ENCODE assay signal across 8 cellular contexts in the genomic region with DNA sequence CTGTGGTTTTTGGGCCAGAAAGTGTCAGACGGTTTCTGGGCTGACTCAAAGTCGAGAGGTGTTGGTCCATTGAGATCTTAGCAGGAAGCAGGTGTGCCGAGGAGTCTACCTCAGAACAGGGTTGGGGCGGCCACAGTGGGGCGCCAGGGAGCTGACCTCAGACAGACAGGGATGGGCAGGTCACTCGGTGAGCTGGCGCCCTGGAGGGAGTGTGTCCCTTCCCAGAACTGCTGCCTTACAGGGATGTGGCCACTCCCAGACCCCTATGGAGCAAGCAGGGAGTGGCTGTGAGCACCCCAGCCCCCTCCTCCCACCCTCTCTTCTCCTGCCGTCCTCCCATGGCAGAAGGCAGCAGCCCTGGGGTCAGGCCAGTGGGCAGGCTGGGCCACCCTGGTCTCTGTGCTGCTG. TPM values are rescaled to one million over a fixed set of nuclear protein-coding genes. Genes with fewer than 3 reads are reported as not detected.
DNase-seq lines count a peak whose midpoint lies in the region; FAIRE-seq and TF ChIP-seq lines count a peak whose summit lies in the region.

No MANE protein-coding gene starts in this region.

- no peak overlapping the region for H3K27ac ChIP-seq in small intestine (ENCODE audit: low read depth in 1 of 2, low read length in 1 of 2)
- no peak overlapping the region for H3K27ac ChIP-seq in ascending aorta

- H3K4me1 ChIP-seq in small intestine (ENCODE audit: control insufficient read depth in 2 of 2, insufficient read depth in 1 of 2, low read depth in 1 of 2, low read length in 1 of 2) (no peaks in the 10 kb centered on the region), ascending aorta (no peaks in the 10 kb centered on the region)

- intact Hi-C loops in ascending aorta (cut with DNase I) = no loop called here

- WGBS in small intestine, 3 donors = 10 to 29% (median 18%) methylated on average over 6 to 8 of the region's 8 CpGs

- H3K4me3 ChIP-seq in bronchial epithelial cell (ENCODE audit: low read depth, low read length) = no peak overlapping the region
- no peak overlapping the region for H3K4me3 ChIP-seq in small intestine (ENCODE audit: low read depth in 1 of 2, low read length in 2 of 2)
- no peak overlapping the region for H3K4me3 ChIP-seq in ascending aorta

- H3K27me3 ChIP-seq in bronchial epithelial cell (ENCODE audit: control insufficient read depth, insufficient read depth, low read length) = no peaks in the 10 kb centered on the region
- H3K27me3 ChIP-seq in small intestine (ENCODE audit: control insufficient read depth in 2 of 2, insufficient read depth in 2 of 2, low read length in 2 of 2) = no peaks in the 10 kb centered on the region
- no peaks in the 10 kb centered on the region for H3K27me3 ChIP-seq in ascending aorta

- peak; percentile 51 for DNase-seq in activated CD8-positive, alpha-beta memory T cell treated with anti-CD3 and anti-CD28 coated beads, Interleukin-2, amount 50 U/mL, for 4 hours
- no peak for DNase-seq in activated CD8-positive, alpha-beta memory T cell treated with anti-CD3 and anti-CD28 coated beads, Interleukin-2, amount 50 U/mL, for 48 hours
- DNase-seq in NCI-H2196 (lab: John Stamatoyannopoulos, UW; ENCODE audit: unreplicated experiment) (peak; percentile 57), bronchial epithelial cell (ENCODE audit: low read depth) (peak; percentile 25), small intestine (peak; percentile 82), NCI-H2029 (lab: John Stamatoyannopoulos, UW) (no peak), NCI-H1048 (lab: John Stamatoyannopoulos, UW) (no peak), ascending aorta (ENCODE audit: low spot score in 2 of 2) (no peak)

- TF ChIP-seq CTCF in bronchial epithelial cell (IDR thresholded peaks at IDR 0.05; ENCODE audit: insufficient read depth, low read length, severe bottlenecking) (peak; percentile 76), ascending aorta (IDR thresholded peaks at IDR 0.05) (no peak)

- FAIRE-seq in bronchial epithelial cell (lab: Jason Lieb, UNC) (peak; percentile 40), small intestine (lab: Jason Lieb, UNC) (no peak)

- H3K36me3 ChIP-seq in bronchial epithelial cell (ENCODE audit: control insufficient read depth, insufficient read depth, low read length) = no peaks in the 10 kb centered on the region
- no peaks in the 10 kb centered on the region for H3K36me3 ChIP-seq in small intestine (ENCODE audit: control insufficient read depth in 2 of 2, insufficient read depth in 2 of 2, low read length in 2 of 2)
- H3K36me3 ChIP-seq in ascending aorta = no peaks in the 10 kb centered on the region

- H3K9me3 ChIP-seq in small intestine (ENCODE audit: control insufficient read depth, low read depth) = no peaks in the 10 kb centered on the region
- no peaks in the 10 kb centered on the region for H3K9me3 ChIP-seq in ascending aorta

RNA-seq across cellular contexts. Expression of a gene that starts 14.0 kb away (rescaled TPM):
- total RNA-seq in bronchial epithelial cell (0.26 TPM in 1 of 2 replicates, not detected in the other), ascending aorta (not detected)
- 100 to 1,000 TPM; 125 to 365 (median 319) TPM for polyA plus RNA-seq in small intestine

RNA-seq across cellular contexts. Expression of a gene that starts 23.9 kb away (rescaled TPM):
- total RNA-seq in bronchial epithelial cell (0.38 and 1.1 TPM in 2 replicates), ascending aorta (not detected)
- 10 to 100 TPM in 1 of 3 donors, 1 to 10 TPM in 1, under 1 TPM in 1; 0.22 to 20.3 (median 1.9) TPM for polyA plus RNA-seq in small intestine

RNA-seq across cellular contexts. Expression of a gene that starts 39.0 kb away (rescaled TPM):
- total RNA-seq in bronchial epithelial cell (4,140 and 4,913 TPM in 2 replicates), ascending aorta (8,360 TPM)
- 1,000 to 10,000 TPM; 3,166 to 8,355 (median 7,366) TPM for polyA plus RNA-seq in small intestine

RNA-seq across cellular contexts. Expression of a gene that starts 58.1 kb away (rescaled TPM):
- total RNA-seq in bronchial epithelial cell (101 and 162 TPM in 2 replicates), ascending aorta (153 TPM)
- polyA plus RNA-seq in small intestine = 100 to 1,000 TPM in 2 of 3 donors, 10 to 100 TPM in 1; 95.3 to 202 (median 181) TPM

RNA-seq across cellular contexts. Expression of a gene that starts 58.2 kb away (rescaled TPM):
- 1.3 and 2.3 TPM in 2 replicates for total RNA-seq in bronchial epithelial cell
- 10 to 100 TPM in 1 of 3 donors, 1 to 10 TPM in 2; 6.5 to 17.0 (median 6.8) TPM for polyA plus RNA-seq in small intestine
- total RNA-seq in ascending aorta = 0.21 TPM

Comparison
In these comparisons a context has a peak if more than half of its experiments do, and no peak if none do; other contexts are left out.
1. DNase-seq: peak in activated CD8-positive, alpha-beta memory T cell treated with anti-CD3 and anti-CD28 coated beads, Interleukin-2, amount 50 U/mL, for 4 hours (single experiment), NCI-H2196 (single experiment), bronchial epithelial cell (single experiment) and small intestine (single experiment); none in activated CD8-positive, alpha-beta memory T cell treated with anti-CD3 and anti-CD28 coated beads, Interleukin-2, amount 50 U/mL, for 48 hours (single experiment), NCI-H2029 (single experiment), NCI-H1048 (single experiment) and ascending aorta (0 of 2).